In the genomic region with DNA sequence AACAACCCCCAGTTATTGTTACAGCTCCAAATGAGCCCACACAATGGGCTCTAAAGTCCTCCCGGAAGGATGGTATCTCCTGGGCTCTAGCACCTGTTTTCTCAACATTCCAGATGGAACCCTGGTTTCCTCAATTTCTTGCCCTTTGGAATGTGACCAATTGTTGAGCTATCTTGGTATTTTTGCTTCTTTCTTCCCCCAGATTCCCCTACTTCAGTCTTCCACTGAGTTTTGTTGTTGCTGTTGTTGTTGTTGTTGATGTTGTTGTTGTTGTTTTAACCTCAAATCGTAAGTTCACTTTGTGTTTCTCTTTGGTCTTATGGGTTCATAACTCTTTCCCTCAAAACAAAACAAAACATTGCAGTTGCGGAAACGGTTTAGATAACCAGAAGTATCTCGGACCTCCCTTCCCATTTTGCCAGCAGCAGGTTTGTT, we compare ENCODE assay signal across 8 cellular contexts. TPM values are rescaled to one million over a fixed set of nuclear protein-coding genes. Genes with fewer than 3 reads are reported as not detected.
DNase-seq lines count a peak whose midpoint lies in the region; ATAC-seq and TF ChIP-seq lines count a peak whose summit lies in the region.

No MANE protein-coding gene starts in this region.

- no peaks in the 10 kb centered on the region for H3K9me3 ChIP-seq in tibial artery

- H3K36me3 Mint-ChIP-seq in GM23338 (ENCODE audit: low read depth): peaks cover 16% of the 10 kb centered on the region
- peaks cover 10% of the 10 kb centered on the region for H3K36me3 Mint-ChIP-seq in activated naive CD8-positive, alpha-beta T cell

- H2AFZ ChIP-seq in GM23338: no peak overlapping the region

- H3K36me3 ChIP-seq in GM23338 (ENCODE audit: insufficient read depth) (no peaks in the 10 kb centered on the region), tibial artery (peaks cover 0 to 9% (median 0%) of the 10 kb centered on the region in 3 donors)

- intact Hi-C loops in left colon (cut with DNase I, micrococcal nuclease): loop anchor here in 1 of 2 donors (2.0 to 10.0 kb wide), 3 partner anchors 38 to 145 kb away; partner anchors contain the start of gene DDN
- intact Hi-C loops in tibial artery (cut with DNase I; ENCODE audit: low total_unique reads): loop anchor here (1.0 to 5.0 kb wide), 2 partner anchors 39 to 85 kb away; no protein-coding TSS in a partner anchor
- intact Hi-C loops in lower leg skin (cut with DNase I; ENCODE audit: low total_unique reads): no loop called here

- peak overlapping the region; percentile 95 for H3K27ac Mint-ChIP-seq in GM23338
- peak overlapping the region; percentile 94 for H3K27ac Mint-ChIP-seq in activated naive CD8-positive, alpha-beta T cell

- H3K27me3 ChIP-seq in GM23338 (ENCODE audit: insufficient read depth) (no peaks in the 10 kb centered on the region), tibial artery (no peaks in the 10 kb centered on the region)

- peak; percentile 17 for ATAC-seq in GM23338
- peak; percentile 27 for ATAC-seq in left colon

- no peaks in the 10 kb centered on the region for H3F3A ChIP-seq in GM23338 (replicated peaks; ENCODE audit: low read depth)

- peak overlapping the region; percentile 71 for H3K4me2 ChIP-seq in GM23338

- H3K9me3 Mint-ChIP-seq in GM23338: no peaks in the 10 kb centered on the region
- no peaks in the 10 kb centered on the region for H3K9me3 Mint-ChIP-seq in activated naive CD8-positive, alpha-beta T cell (ENCODE audit: low read depth)

- no peak for TF ChIP-seq POLR2A in lower leg skin (IDR thresholded peaks at IDR 0.05)

- peaks cover 41% of the 10 kb centered on the region for H3K79me2 ChIP-seq in GM23338 (replicated peaks; ENCODE audit: insufficient read depth)

- WGBS in lower leg skin, 2 donors: 1% methylated on average over 5 of the region's 5 CpGs

- H3K27ac ChIP-seq in 22Rv1 (peak overlapping the region; percentile 73), GM23338 (ENCODE audit: low read depth) (no peak overlapping the region), tibial artery (peak overlapping the region; percentile 35 to 90)

- H3K4me3 Mint-ChIP-seq in GM23338: peak overlapping the region; percentile 98
- H3K4me3 Mint-ChIP-seq in activated naive CD8-positive, alpha-beta T cell: peak overlapping the region; percentile 93

- 0 out of 2 replicates have a peak, but pooled peaks cover 3% of the 10 kb centered on the region for H4K20me1 ChIP-seq in GM23338 (replicated peaks; ENCODE audit: insufficient read depth)

- H3K4me3 ChIP-seq in GM23338 (peak overlapping the region; percentile 85), tibial artery (peak overlapping the region; percentile 73 to 97), lower leg skin (ENCODE audit: low read depth, poor library complexity, severe bottlenecking) (no peak overlapping the region)

- no peaks in the 10 kb centered on the region for H3K9me2 ChIP-seq in GM23338 (ENCODE audit: insufficient read depth)

- TF ChIP-seq CTCF in 22Rv1 (IDR thresholded peaks at IDR 0.05) (no peak), GM23338 (conservative IDR thresholded peaks at IDR 0.05; ENCODE audit: low read depth in 2 of 2) (no peak), tibial artery (IDR thresholded peaks at IDR 0.05) (no peak), GM10266 (IDR thresholded peaks at IDR 0.05; ENCODE audit: control insufficient read depth, insufficient read depth, low read depth, missing control alignments) (no peak), lower leg skin (IDR thresholded peaks at IDR 0.05) (no peak)

- peaks cover 16% of the 10 kb centered on the region for H3K4me1 Mint-ChIP-seq in GM23338
- peaks cover 34% of the 10 kb centered on the region for H3K4me1 Mint-ChIP-seq in activated naive CD8-positive, alpha-beta T cell (ENCODE audit: low read depth)

- peaks cover 8% of the 10 kb centered on the region for H3K27me3 Mint-ChIP-seq in GM23338 (ENCODE audit: insufficient read depth, low read depth, poor library complexity)
- H3K27me3 Mint-ChIP-seq in activated naive CD8-positive, alpha-beta T cell: no peaks in the 10 kb centered on the region

- DNase-seq in GM23338 (ENCODE audit: low spot score): peak; percentile 73
- DNase-seq in left colon: no peak
- no peak for DNase-seq in tibial artery
- no peak for DNase-seq in NCI-H1048 (lab: John Stamatoyannopoulos, UW)
- no peak for DNase-seq in GM10266 (ENCODE audit: extremely low spot score)
- no peak for DNase-seq in lower leg skin (ENCODE audit: low spot score in 2 of 2)

- H3K4me1 ChIP-seq in GM23338 (ENCODE audit: insufficient read depth) (peaks cover 9% of the 10 kb centered on the region; the same call in 1 of the 2 replicates), tibial artery (peaks cover 0 to 30% (median 21%) of the 10 kb centered on the region in 4 donors)

TF ChIP-seq in GM23338, 12 proteins besides CTCF, POLR2A, EP300 and RAD21 (continues in another document):
- TF ChIP-seq NANOG (IDR thresholded peaks at IDR 0.05; ENCODE audit: borderline replicate concordance) (no peak), EZH2 (IDR thresholded peaks at IDR 0.05; ENCODE audit: low read depth, unreplicated experiment) (no peak), JUNB (IDR thresholded peaks at IDR 0.05; ENCODE audit: unreplicated experiment) (no peak), EZH2phosphoT487 (IDR thresholded peaks at IDR 0.05; ENCODE audit: unreplicated experiment) (no peak), ZNF114 (CRISPR knock-in tag; IDR thresholded peaks at IDR 0.05) (no peak), CREB1 (CRISPR knock-in tag; IDR thresholded peaks at IDR 0.05; ENCODE audit: low read depth) (no peak)
- TF ChIP-seq, protein P1, sequence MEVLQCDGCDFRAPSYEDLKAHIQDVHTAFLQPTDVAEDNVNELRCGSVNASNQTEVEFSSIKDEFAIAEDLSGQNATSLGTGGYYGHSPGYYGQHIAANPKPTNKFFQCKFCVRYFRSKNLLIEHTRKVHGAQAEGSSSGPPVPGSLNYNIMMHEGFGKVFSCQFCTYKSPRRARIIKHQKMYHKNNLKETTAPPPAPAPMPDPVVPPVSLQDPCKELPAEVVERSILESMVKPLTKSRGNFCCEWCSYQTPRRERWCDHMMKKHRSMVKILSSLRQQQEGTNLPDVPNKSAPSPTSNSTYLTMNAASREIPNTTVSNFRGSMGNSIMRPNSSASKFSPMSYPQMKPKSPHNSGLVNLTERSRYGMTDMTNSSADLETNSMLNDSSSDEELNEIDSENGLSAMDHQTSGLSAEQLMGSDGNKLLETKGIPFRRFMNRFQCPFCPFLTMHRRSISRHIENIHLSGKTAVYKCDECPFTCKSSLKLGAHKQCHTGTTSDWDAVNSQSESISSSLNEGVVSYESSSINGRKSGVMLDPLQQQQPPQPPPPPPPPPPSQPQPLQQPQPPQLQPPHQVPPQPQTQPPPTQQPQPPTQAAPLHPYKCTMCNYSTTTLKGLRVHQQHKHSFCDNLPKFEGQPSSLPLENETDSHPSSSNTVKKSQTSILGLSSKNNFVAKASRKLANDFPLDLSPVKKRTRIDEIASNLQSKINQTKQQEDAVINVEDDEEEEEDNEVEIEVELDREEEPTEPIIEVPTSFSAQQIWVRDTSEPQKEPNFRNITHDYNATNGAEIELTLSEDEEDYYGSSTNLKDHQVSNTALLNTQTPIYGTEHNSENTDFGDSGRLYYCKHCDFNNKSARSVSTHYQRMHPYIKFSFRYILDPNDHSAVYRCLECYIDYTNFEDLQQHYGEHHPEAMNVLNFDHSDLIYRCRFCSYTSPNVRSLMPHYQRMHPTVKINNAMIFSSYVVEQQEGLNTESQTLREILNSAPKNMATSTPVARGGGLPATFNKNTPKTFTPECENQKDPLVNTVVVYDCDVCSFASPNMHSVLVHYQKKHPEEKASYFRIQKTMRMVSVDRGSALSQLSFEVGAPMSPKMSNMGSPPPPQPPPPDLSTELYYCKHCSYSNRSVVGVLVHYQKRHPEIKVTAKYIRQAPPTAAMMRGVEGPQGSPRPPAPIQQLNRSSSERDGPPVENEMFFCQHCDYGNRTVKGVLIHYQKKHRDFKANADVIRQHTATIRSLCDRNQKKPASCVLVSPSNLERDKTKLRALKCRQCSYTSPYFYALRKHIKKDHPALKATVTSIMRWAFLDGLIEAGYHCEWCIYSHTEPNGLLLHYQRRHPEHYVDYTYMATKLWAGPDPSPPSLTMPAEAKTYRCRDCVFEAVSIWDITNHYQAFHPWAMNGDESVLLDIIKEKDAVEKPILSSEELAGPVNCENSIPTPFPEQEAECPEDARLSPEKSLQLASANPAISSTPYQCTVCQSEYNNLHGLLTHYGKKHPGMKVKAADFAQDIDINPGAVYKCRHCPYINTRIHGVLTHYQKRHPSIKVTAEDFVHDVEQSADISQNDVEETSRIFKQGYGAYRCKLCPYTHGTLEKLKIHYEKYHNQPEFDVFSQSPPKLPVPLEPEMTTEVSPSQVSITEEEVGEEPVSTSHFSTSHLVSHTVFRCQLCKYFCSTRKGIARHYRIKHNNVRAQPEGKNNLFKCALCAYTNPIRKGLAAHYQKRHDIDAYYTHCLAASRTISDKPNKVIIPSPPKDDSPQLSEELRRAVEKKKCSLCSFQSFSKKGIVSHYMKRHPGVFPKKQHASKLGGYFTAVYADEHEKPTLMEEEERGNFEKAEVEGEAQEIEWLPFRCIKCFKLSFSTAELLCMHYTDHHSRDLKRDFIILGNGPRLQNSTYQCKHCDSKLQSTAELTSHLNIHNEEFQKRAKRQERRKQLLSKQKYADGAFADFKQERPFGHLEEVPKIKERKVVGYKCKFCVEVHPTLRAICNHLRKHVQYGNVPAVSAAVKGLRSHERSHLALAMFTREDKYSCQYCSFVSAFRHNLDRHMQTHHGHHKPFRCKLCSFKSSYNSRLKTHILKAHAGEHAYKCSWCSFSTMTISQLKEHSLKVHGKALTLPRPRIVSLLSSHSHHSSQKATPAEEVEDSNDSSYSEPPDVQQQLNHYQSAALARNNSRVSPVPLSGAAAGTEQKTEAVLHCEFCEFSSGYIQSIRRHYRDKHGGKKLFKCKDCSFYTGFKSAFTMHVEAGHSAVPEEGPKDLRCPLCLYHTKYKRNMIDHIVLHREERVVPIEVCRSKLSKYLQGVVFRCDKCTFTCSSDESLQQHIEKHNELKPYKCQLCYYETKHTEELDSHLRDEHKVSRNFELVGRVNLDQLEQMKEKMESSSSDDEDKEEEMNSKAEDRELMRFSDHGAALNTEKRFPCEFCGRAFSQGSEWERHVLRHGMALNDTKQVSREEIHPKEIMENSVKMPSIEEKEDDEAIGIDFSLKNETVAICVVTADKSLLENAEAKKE (CRISPR knock-in tag; IDR thresholded peaks at IDR 0.05): no peak

RNA-seq across cellular contexts. Expression of gene DDX23, which starts 0.8 kb away (rescaled TPM):
- total RNA-seq in GM23338 (2014; rRNA removed; shearing (Covaris generic)): 78.5 and 93.0 TPM in 2 replicates
- polyA plus RNA-seq in GM23338 (2016; fragmentation: Nextera tagmentation; extraction: Ambion mirVana): 31.7 and 31.8 TPM in 2 replicates
- total RNA-seq in left colon (10 to 100 TPM; 74.6 to 79.8 TPM), lower leg skin (10 to 100 TPM; 56.5 to 74.3 (median 66.9) TPM)

RNA-seq across cellular contexts. Expression of gene RND1, which starts 12.9 kb away (rescaled TPM):
- 7.4 and 10.4 TPM in 2 replicates for total RNA-seq in GM23338 (2014; rRNA removed; shearing (Covaris generic))
- polyA plus RNA-seq in GM23338 (2016; fragmentation: Nextera tagmentation; extraction: Ambion mirVana): 7.4 and 9.3 TPM in 2 replicates
- 1 to 10 TPM; 2.1 to 8.6 TPM for total RNA-seq in left colon
- 1 to 10 TPM in 1 of 4 donors, under 1 TPM in 1, not detected in 2; 0.49 to 1.2 TPM for total RNA-seq in lower leg skin

RNA-seq across cellular contexts. Expression of gene CACNB3, which starts 34.5 kb away (rescaled TPM):
- total RNA-seq in GM23338 (2014; rRNA removed; shearing (Covaris generic)): 3.4 and 4.1 TPM in 2 replicates
- 6.2 and 6.3 TPM in 2 replicates for polyA plus RNA-seq in GM23338 (2016; fragmentation: Nextera tagmentation; extraction: Ambion mirVana)
- total RNA-seq in left colon (10 to 100 TPM; 36.0 to 47.9 TPM), lower leg skin (10 to 100 TPM in 1 of 4 donors, 1 to 10 TPM in 3; 8.4 to 15.3 (median 9.5) TPM)
